In the genomic region with DNA sequence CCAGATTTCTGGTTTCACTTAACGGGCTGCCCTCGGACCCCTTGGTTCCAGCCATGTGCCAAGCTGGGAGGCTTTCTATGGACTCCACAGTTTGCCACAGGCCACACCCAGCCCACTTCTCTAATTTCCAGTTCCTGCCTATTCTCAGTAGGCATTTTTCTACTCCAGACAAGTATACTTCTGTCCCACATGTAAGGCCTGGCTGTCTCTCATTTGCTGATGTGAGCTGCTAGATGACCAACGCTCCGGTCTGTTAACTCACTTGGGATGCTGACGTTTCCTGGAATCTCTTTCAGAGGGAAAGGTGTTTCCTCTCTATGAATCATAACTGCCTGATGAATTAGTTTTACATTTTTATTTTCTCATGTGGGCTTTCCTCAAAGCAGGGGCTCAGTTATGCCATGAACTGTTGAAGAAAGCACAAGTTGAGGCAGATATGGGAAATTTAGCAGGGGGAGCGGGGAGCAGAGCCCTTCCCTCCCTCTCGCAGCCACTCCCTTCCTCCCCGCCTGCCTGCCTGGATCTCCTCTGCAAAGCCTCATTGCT, we compare ENCODE assay signal across 9 cellular contexts. TPM values are rescaled to one million over a fixed set of nuclear protein-coding genes. Genes with fewer than 3 reads are reported as not detected.
DNase-seq lines count a peak whose midpoint lies in the region; ATAC-seq and TF ChIP-seq lines count a peak whose summit lies in the region.
"Had no signal": no experiment of that assay in that cellular context is flagged by ENCODE, and none has a peak within 500 bp of the region (broad histone marks: within the 10 kb centered on the region; RNA-seq: fewer than 3 reads in every experiment).

No MANE protein-coding gene starts in this region.

- H3K4me3 ChIP-seq in RWPE2 (ENCODE audit: severe bottlenecking): no peak overlapping the region
- no peak overlapping the region for H3K4me3 ChIP-seq in parathyroid adenoma (ENCODE audit: low read depth, low read length)

- H2AFZ ChIP-seq in parathyroid adenoma: no peak overlapping the region

- ATAC-seq in RWPE2 (ENCODE audit: low read depth) (peak; percentile 73), HG02678 (IDR thresholded peaks at IDR 0.05; ENCODE audit: unreplicated experiment) (no peak)

- H3K27me3 ChIP-seq in RWPE2 (ENCODE audit: insufficient read depth, poor library complexity, severe bottlenecking): no peaks in the 10 kb centered on the region
- no peaks in the 10 kb centered on the region for H3K27me3 ChIP-seq in parathyroid adenoma (ENCODE audit: control insufficient read depth, insufficient read depth, low read length)

- H3K36me3 ChIP-seq in RWPE2 (ENCODE audit: low read depth) (peaks cover 27% of the 10 kb centered on the region), parathyroid adenoma (ENCODE audit: control insufficient read depth, insufficient read depth, low read length) (no peaks in the 10 kb centered on the region)

- H3K27ac ChIP-seq in RWPE2 (ENCODE audit: poor library complexity, severe bottlenecking) (peak overlapping the region; percentile 99), parathyroid adenoma (peak overlapping the region; percentile 55)

- H3K27me3 Mint-ChIP-seq in activated CD4-positive, alpha-beta memory T cell treated with anti-CD3 and anti-CD28 coated beads, Interleukin-2, amount 10 ng/mL, durations not matched to agents 7 days and 5 days: no peaks in the 10 kb centered on the region

- CTCF ChIA-PET in activated CD4-positive, alpha-beta memory T cell treated with anti-CD3 and anti-CD28 coated beads, Interleukin-2, amount 10 ng/mL, durations not matched to agents 7 days and 5 days (lab: Charles Lee): no interaction called here

- no peak overlapping the region for H3K4me2 ChIP-seq in parathyroid adenoma (ENCODE audit: low read length)

- POLR2A ChIA-PET in activated CD4-positive, alpha-beta memory T cell treated with anti-CD3 and anti-CD28 coated beads, Interleukin-2, amount 10 ng/mL, durations not matched to agents 7 days and 5 days (lab: Charles Lee): no interaction called here

- peak; percentile 65 for DNase-seq in AG08396 (ENCODE audit: low spot score)
- peak; percentile 89 for DNase-seq in RWPE2 (ENCODE audit: low spot score)
- DNase-seq in fibroblast of peridontal ligament (ENCODE audit: extremely low read depth): peak; percentile 80
- no peak for DNase-seq in inferior parietal cortex (ENCODE audit: extremely low spot score)
- no peak for DNase-seq in activated CD4-positive, alpha-beta memory T cell treated with anti-CD3 and anti-CD28 coated beads, Interleukin-2, amount 10 ng/mL, durations not matched to agents 7 days and 5 days
- no peak for DNase-seq in NCI-H2171 treated with DMSO at 0.1 percent for 48 hours (lab: John Stamatoyannopoulos, UW)
- DNase-seq: NCI-H1694 treated with DMSO at 0.1 percent for 48 hours had no signal

- peaks cover 5% of the 10 kb centered on the region for H3K79me2 ChIP-seq in parathyroid adenoma

- H3K4me1 Mint-ChIP-seq in activated CD4-positive, alpha-beta memory T cell treated with anti-CD3 and anti-CD28 coated beads, Interleukin-2, amount 10 ng/mL, durations not matched to agents 7 days and 5 days: peaks cover 10% of the 10 kb centered on the region

- peaks cover 69% of the 10 kb centered on the region for H3K4me1 ChIP-seq in RWPE2 (ENCODE audit: insufficient read depth, poor library complexity, severe bottlenecking)
- peaks cover 19% of the 10 kb centered on the region for H3K4me1 ChIP-seq in parathyroid adenoma

- H3K4me3 Mint-ChIP-seq in activated CD4-positive, alpha-beta memory T cell treated with anti-CD3 and anti-CD28 coated beads, Interleukin-2, amount 10 ng/mL, durations not matched to agents 7 days and 5 days: no peak overlapping the region

- no peaks in the 10 kb centered on the region for H3K36me3 Mint-ChIP-seq in activated CD4-positive, alpha-beta memory T cell treated with anti-CD3 and anti-CD28 coated beads, Interleukin-2, amount 10 ng/mL, durations not matched to agents 7 days and 5 days (ENCODE audit: low read depth)

- no peak for TF ChIP-seq CTCF in RWPE2 (IDR thresholded peaks at IDR 0.05; ENCODE audit: poor library complexity, severe bottlenecking)
- no peak for TF ChIP-seq CTCF in parathyroid adenoma (IDR thresholded peaks at IDR 0.05)

- H3K9me3 ChIP-seq in RWPE2 (ENCODE audit: severe bottlenecking): no peaks in the 10 kb centered on the region
- H3K9me3 ChIP-seq in parathyroid adenoma (ENCODE audit: control insufficient read depth, low read length): no peaks in the 10 kb centered on the region

- H3K27ac Mint-ChIP-seq in activated CD4-positive, alpha-beta memory T cell treated with anti-CD3 and anti-CD28 coated beads, Interleukin-2, amount 10 ng/mL, durations not matched to agents 7 days and 5 days: no peak overlapping the region

- no peaks in the 10 kb centered on the region for H3K9me3 Mint-ChIP-seq in activated CD4-positive, alpha-beta memory T cell treated with anti-CD3 and anti-CD28 coated beads, Interleukin-2, amount 10 ng/mL, durations not matched to agents 7 days and 5 days

- no peak overlapping the region for H3K9ac ChIP-seq in parathyroid adenoma

RNA-seq across cellular contexts. Expression of gene ERGIC1, which starts 36.3 kb away (rescaled TPM):
- total RNA-seq in activated CD4-positive, alpha-beta memory T cell treated with anti-CD3 and anti-CD28 coated beads, Interleukin-2, amount 10 ng/mL, durations not matched to agents 7 days and 5 days: 10 to 100 TPM; 36.1 to 37.2 TPM

Comparison
In these comparisons a context has a peak if more than half of its experiments do, and no peak if none do; other contexts are left out.
1. DNase-seq: peak in AG08396 (single experiment), RWPE2 (single experiment) and fibroblast of peridontal ligament (single experiment); none in inferior parietal cortex (single experiment), activated CD4-positive, alpha-beta memory T cell treated with anti-CD3 and anti-CD28 coated beads, Interleukin-2, amount 10 ng/mL, durations not matched to agents 7 days and 5 days (single experiment) and NCI-H2171 treated with DMSO at 0.1 percent for 48 hours (single experiment).